20 cellular contexts compared by ENCODE assay signal in genomic region chr17:41523787-41524186, GRCh38. TPM values are rescaled to one million over a fixed set of nuclear protein-coding genes. Genes with fewer than 3 reads are reported as not detected.
A peak's percentile ranks its signal among the peaks of the same experiment; 100 is the strongest.
DNase-seq lines count a peak whose midpoint lies in the region; ATAC-seq, FAIRE-seq and TF ChIP-seq lines count a peak whose summit lies in the region.
"Had no signal": no experiment of that assay in that cellular context is flagged by ENCODE, and none has a peak within 500 bp of the region (broad histone marks: within the 10 kb centered on the region; RNA-seq: fewer than 3 reads in every experiment).

No MANE protein-coding gene starts in this region.

- H3K9me2 ChIP-seq in hepatocyte (replicated peaks; ENCODE audit: insufficient read depth): no peaks in the 10 kb centered on the region

- peaks cover 27% of the 10 kb centered on the region for H4K20me1 ChIP-seq in hepatocyte (ENCODE audit: insufficient read depth, poor library complexity, severe bottlenecking)

- peak overlapping the region; percentile 78 for H3K4me2 ChIP-seq in hepatocyte

- no peak overlapping the region for H2AFZ ChIP-seq in hepatocyte

- peaks cover 21% of the 10 kb centered on the region for H3K79me2 ChIP-seq in hepatocyte

- no peak for TF ChIP-seq POLR2A in upper lobe of left lung (IDR thresholded peaks at IDR 0.05)

- H3K27ac ChIP-seq in RWPE1 (peak overlapping the region; percentile 45), hepatocyte (peak overlapping the region; percentile 98), upper lobe of left lung (peak overlapping the region in 3 of 4 donors; percentile 6 to 33 (median 11))

- CTCF ChIA-PET in RWPE1 (lab: Yijun Ruan, JAX): interaction anchor here (0.6 to 6.5 kb wide), 2 partner anchors 25 to 979 kb away, joined by 3 to 36 read pairs; no protein-coding TSS in a partner anchor

- H3K27me3 ChIP-seq in hepatocyte (no peaks in the 10 kb centered on the region), upper lobe of left lung (peaks cover 0 to 15% (median 11%) of the 10 kb centered on the region in 4 donors)

- POLR2A ChIA-PET in RWPE1 (lab: Yijun Ruan, JAX; ENCODE audit: low non-redundant PET): no interaction called here

- FAIRE-seq in GM19239 (lab: Jason Lieb, UNC): no peak
- FAIRE-seq: endometrium had no signal

- peak; percentile 16 for DNase-seq in NCI-H748 (lab: John Stamatoyannopoulos, UW; ENCODE audit: unreplicated experiment)
- no peak for DNase-seq in NCI-H748 treated with DMSO at 0.1 percent for 48 hours (lab: John Stamatoyannopoulos, UW)
- DNase-seq in RWPE1 (ENCODE audit: low spot score): no peak
- DNase-seq in hepatocyte (ENCODE audit: low spot score): no peak
- DNase-seq in upper lobe of left lung: peak in 1 of 2 donors; percentile 72
- no peak for DNase-seq in NCI-H526 treated with DMSO at 0.1 percent for 48 hours (lab: John Stamatoyannopoulos, UW)
- no peak for DNase-seq in GF-D8 (lab: John Stamatoyannopoulos, UW)
- no peak for DNase-seq in GM19239 (ENCODE audit: insufficient read length, low spot score)
- DNase-seq: activated gamma-delta T cell; CD4-positive, CD25-positive, alpha-beta regulatory T cell; NCI-H510A treated with DMSO at 0.1 percent for 48 hours; retina; T-helper 1 cell had no signal

- H3K9me3 ChIP-seq in hepatocyte (ENCODE audit: low read depth): no peaks in the 10 kb centered on the region
- no peaks in the 10 kb centered on the region for H3K9me3 ChIP-seq in upper lobe of left lung

- no peak for ATAC-seq in upper lobe of left lung (ENCODE audit: low FRiP score in 2 of 2)

- H3K36me3 ChIP-seq in hepatocyte (replicated peaks; ENCODE audit: insufficient read depth, low read depth) (no peaks in the 10 kb centered on the region), upper lobe of left lung (peaks cover 0 to 5% (median 0%) of the 10 kb centered on the region in 4 donors)

- H3K4me1 ChIP-seq in hepatocyte (ENCODE audit: insufficient read depth) (peaks cover 48% of the 10 kb centered on the region), upper lobe of left lung (peaks cover 11 to 63% (median 23%) of the 10 kb centered on the region in 4 donors)

- WGBS in hepatocyte (ENCODE audit: low lambda C conversion rate, missing lambda C conversion rate): 88% methylated on average over 18 of the region's 19 CpGs
- 73 to 79% methylated on average over 16 to 19 of the region's 19 CpGs for WGBS in upper lobe of left lung, 2 donors

- no peak for TF ChIP-seq EP300 in upper lobe of left lung (IDR thresholded peaks at IDR 0.05)

- H3K4me3 ChIP-seq in hepatocyte (no peak overlapping the region), upper lobe of left lung (peak overlapping the region in 1 of 4 donors; percentile 55)

- TF ChIP-seq CTCF in RWPE1 (conservative IDR thresholded peaks at IDR 0.05; ENCODE audit: low read depth) (no peak), hepatocyte (IDR thresholded peaks at IDR 0.05; ENCODE audit: poor library complexity) (no peak), upper lobe of left lung (IDR thresholded peaks at IDR 0.05) (no peak)

RNA-seq across cellular contexts. Expression of gene KRT19, which starts 4.3 kb away (rescaled TPM):
- 623 and 817 TPM in 2 replicates for total RNA-seq in hepatocyte
- 1,343 and 1,722 TPM in 2 replicates for polyA plus RNA-seq in hepatocyte
- 1,000 to 10,000 TPM in 1 of 6 donors, 100 to 1,000 TPM in 5; 235 to 1,101 (median 666) TPM for total RNA-seq in upper lobe of left lung
- total RNA-seq: CD4-positive, CD25-positive, alpha-beta regulatory T cell; LHCN-M2 had no signal
- polyA plus RNA-seq: CD4-positive, CD25-positive, alpha-beta regulatory T cell had no signal

RNA-seq across cellular contexts. Expression of gene KRT15, which starts 5.1 kb away (rescaled TPM):
- total RNA-seq in hepatocyte (6.2 and 6.8 TPM in 2 replicates), upper lobe of left lung (10 to 100 TPM; 10.5 to 57.9 (median 19.2) TPM)
- 8.2 and 10.6 TPM in 2 replicates for polyA plus RNA-seq in hepatocyte
- total RNA-seq: A673; CD4-positive, CD25-positive, alpha-beta regulatory T cell; chondrocyte; neural crest cell had no signal
- polyA plus RNA-seq: CD4-positive, CD25-positive, alpha-beta regulatory T cell had no signal

RNA-seq across cellular contexts. Expression of gene KRT13, which starts 18.4 kb away (rescaled TPM):
- total RNA-seq in hepatocyte (5.3 and 8.1 TPM in 2 replicates), upper lobe of left lung (10 to 100 TPM in 1 of 6 donors, 1 to 10 TPM in 5; 1.0 to 12.1 (median 7.2) TPM)
- 15.1 and 24.8 TPM in 2 replicates for polyA plus RNA-seq in hepatocyte
- total RNA-seq: A673; CD4-positive, CD25-positive, alpha-beta regulatory T cell; chondrocyte; LHCN-M2; lung microvascular endothelial cell; neural crest cell; temporal lobe had no signal
- polyA plus RNA-seq: CD4-positive, CD25-positive, alpha-beta regulatory T cell had no signal

RNA-seq across cellular contexts. Expression of gene KRT36, which starts 34.1 kb away (rescaled TPM):
- total RNA-seq in hepatocyte (not detected in 2 replicates), upper lobe of left lung (not detected)
- not detected in 2 replicates for polyA plus RNA-seq in hepatocyte
- total RNA-seq: A673; CD4-positive, CD25-positive, alpha-beta regulatory T cell; chondrocyte; LHCN-M2; lung microvascular endothelial cell; neural crest cell; temporal lobe had no signal
- polyA plus RNA-seq: CD4-positive, CD25-positive, alpha-beta regulatory T cell had no signal

RNA-seq across cellular contexts. Expression of gene KRT35, which starts 42.8 kb away (rescaled TPM):
- total RNA-seq in hepatocyte: not detected in 2 replicates
- not detected in 2 replicates for polyA plus RNA-seq in hepatocyte
- total RNA-seq in upper lobe of left lung: not detected
- total RNA-seq: A673; CD4-positive, CD25-positive, alpha-beta regulatory T cell; chondrocyte; LHCN-M2; lung microvascular endothelial cell; neural crest cell; temporal lobe had no signal
- polyA plus RNA-seq: CD4-positive, CD25-positive, alpha-beta regulatory T cell had no signal

Comparison
In these comparisons a context has a peak if more than half of its experiments do, and no peak if none do; other contexts are left out.
1. H3K27ac ChIP-seq: peak in every context shown above with its lines; median percentile 98 in hepatocyte; 45 in RWPE1; 11 in upper lobe of left lung.